Comparison of ENCODE assay signal across 13 cellular contexts in the genomic region with DNA sequence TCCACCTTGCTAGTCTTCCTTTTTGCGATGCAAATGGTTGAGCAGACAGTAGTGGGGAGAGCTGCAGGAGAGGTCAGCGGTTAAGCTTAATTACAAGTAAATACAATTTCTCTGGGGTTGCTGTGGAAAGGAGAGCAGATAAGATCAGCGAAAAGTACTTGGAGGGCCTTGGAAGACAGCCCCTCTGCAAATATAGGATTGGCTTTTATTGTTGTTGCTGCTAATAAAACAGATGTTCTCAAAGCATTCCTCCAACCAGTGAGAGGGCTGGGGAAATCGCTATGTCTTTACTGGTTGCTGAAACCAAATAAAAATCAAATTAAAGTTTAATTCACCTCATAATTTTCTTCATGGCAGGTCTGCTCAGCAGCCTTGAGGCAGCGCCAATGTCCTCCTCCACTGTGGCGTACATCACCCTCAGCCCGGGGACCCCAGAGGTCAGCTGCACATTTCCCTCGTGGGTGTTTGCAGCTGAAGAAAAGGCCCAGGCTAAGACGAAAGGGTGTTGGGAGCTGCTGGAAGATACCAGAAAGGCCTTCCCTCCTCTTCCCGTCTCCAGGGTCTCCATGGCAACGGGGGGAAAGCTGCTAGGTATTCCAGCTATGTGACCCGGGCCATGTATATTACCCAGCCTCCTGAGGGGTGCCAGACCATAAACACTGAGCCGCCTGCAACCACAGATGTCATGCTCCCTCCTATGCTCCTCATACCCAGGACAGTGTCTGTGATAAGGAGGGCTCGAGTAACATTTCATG. TPM values are rescaled to one million over a fixed set of nuclear protein-coding genes. Genes with fewer than 3 reads are reported as not detected.
DNase-seq lines count a peak whose midpoint lies in the region; ATAC-seq and TF ChIP-seq lines count a peak whose summit lies in the region.
"Had no signal": no experiment of that assay in that cellular context is flagged by ENCODE, and none has a peak within 500 bp of the region (broad histone marks: within the 10 kb centered on the region; RNA-seq: fewer than 3 reads in every experiment).

No MANE protein-coding gene starts in this region.

- POLR2A ChIA-PET in CD8-positive, alpha-beta memory T cell (lab: Charles Lee) = no interaction called here

- H3K36me3 Mint-ChIP-seq in CD8-positive, alpha-beta memory T cell = peaks cover 0 to 3% (median 0%) of the 10 kb centered on the region in 3 donors

- no peak for TF ChIP-seq POLR2A in transverse colon (IDR thresholded peaks at IDR 0.05)

- H3K36me3 ChIP-seq in transverse colon (no peaks in the 10 kb centered on the region), left lung (no peaks in the 10 kb centered on the region)
- H3K36me3 ChIP-seq in CD8-positive, alpha-beta memory T cell (ENCODE audit: insufficient read depth, low read length) = no peaks in the 10 kb centered on the region

- intact Hi-C loops in transverse colon (cut with DNase I; ENCODE audit: low total_unique reads) = no loop called here
- intact Hi-C loops in left lung (cut with DNase I) = no loop called here

- no peak overlapping the region for H3K27ac Mint-ChIP-seq in CD8-positive, alpha-beta memory T cell
- H3K27ac Mint-ChIP-seq: activated T-cell treated with anti-CD3 and anti-CD28 coated beads, Interleukin-2, amount 50 U/mL, for 72 hours had no signal

- in situ Hi-C loops in transverse colon (cut with MboI; ENCODE audit: low pct_ligation_motif_present in 1 of 4, low pct_unique_long_range_greater_than_20kb in 1 of 4, low sequenced_read_pairs in 3 of 4) = no loop called here

- no peak for ATAC-seq in left lung
- no peak for ATAC-seq in HG02884 (IDR thresholded peaks at IDR 0.05; ENCODE audit: unreplicated experiment)
- ATAC-seq: activated T-cell treated with anti-CD3 and anti-CD28 coated beads, Interleukin-2, amount 50 U/mL, for 72 hours had no signal

- H3K4me3 ChIP-seq in transverse colon (no peak overlapping the region), left lung (no peak overlapping the region)
- no peak overlapping the region for H3K4me3 ChIP-seq in CD8-positive, alpha-beta memory T cell (ENCODE audit: low read length)

- H3K4me1 ChIP-seq in transverse colon (peaks cover 5 to 49% (median 25%) of the 10 kb centered on the region in 4 donors), left lung (no peaks in the 10 kb centered on the region)
- H3K4me1 ChIP-seq in CD8-positive, alpha-beta memory T cell (ENCODE audit: insufficient read depth, low read length) = peaks cover 4% of the 10 kb centered on the region

- H3K9me3 Mint-ChIP-seq in CD8-positive, alpha-beta memory T cell = no peaks in the 10 kb centered on the region
- H3K9me3 Mint-ChIP-seq: central memory CD8-positive, alpha-beta T cell had no signal

- TF ChIP-seq EP300 in transverse colon (IDR thresholded peaks at IDR 0.05; ENCODE audit: low read depth) = no peak

- H3K4me3 Mint-ChIP-seq in CD8-positive, alpha-beta memory T cell = no peak overlapping the region
- H3K4me3 Mint-ChIP-seq: activated T-cell treated with anti-CD3 and anti-CD28 coated beads, Interleukin-2, amount 50 U/mL, for 72 hours; central memory CD8-positive, alpha-beta T cell had no signal

- peaks cover 2 to 10% (median 7%) of the 10 kb centered on the region in 3 donors for H3K4me1 Mint-ChIP-seq in CD8-positive, alpha-beta memory T cell
- H3K4me1 Mint-ChIP-seq: central memory CD8-positive, alpha-beta T cell had no signal

- 24 to 37% methylated on average over 8 to 14 of the region's 14 CpGs for WGBS in transverse colon (ENCODE audit: low coverage in 1 of 2), 2 donors

- H3K9me3 ChIP-seq in transverse colon (no peaks in the 10 kb centered on the region), left lung (no peaks in the 10 kb centered on the region)
- H3K9me3 ChIP-seq in CD8-positive, alpha-beta memory T cell (ENCODE audit: low read length) = no peaks in the 10 kb centered on the region

- CTCF ChIA-PET in CD8-positive, alpha-beta memory T cell (lab: Charles Lee) = no interaction called here

- TF ChIP-seq CTCF in VCaP (conservative IDR thresholded peaks at IDR 0.05) = no peak
- no peak for TF ChIP-seq CTCF in transverse colon (IDR thresholded peaks at IDR 0.05)
- no peak for TF ChIP-seq CTCF in left lung (IDR thresholded peaks at IDR 0.05)

- H3K27ac ChIP-seq in VCaP (peak overlapping the region; percentile 78), transverse colon (peak overlapping the region; percentile 65 to 89 (median 79)), left lung (no peak overlapping the region)
- H3K27ac ChIP-seq in CD8-positive, alpha-beta memory T cell (ENCODE audit: low read depth, low read length) = no peak overlapping the region

- DNase-seq in NCI-H1105 treated with DMSO at 0.1 percent for 48 hours (lab: John Stamatoyannopoulos, UW) = peak; percentile 62
- no peak for DNase-seq in NCI-H1105 (lab: John Stamatoyannopoulos, UW)
- DNase-seq in iPS-NIHi7 (ENCODE audit: extremely low spot score) = peak; percentile 92
- DNase-seq in transverse colon = peak; percentile 33
- DNase-seq in CD8-positive, alpha-beta memory T cell = no peak
- DNase-seq in left lung = no peak
- DNase-seq: 8988T; activated T-cell treated with anti-CD3 and anti-CD28 coated beads, Interleukin-2, amount 50 U/mL, for 72 hours; DND-41; stimulated activated naive CD4-positive, alpha-beta T cell had no signal

- H3K27me3 Mint-ChIP-seq in CD8-positive, alpha-beta memory T cell = peaks cover 9 to 63% of the 10 kb centered on the region in 2 donors

- H3K27me3 ChIP-seq in transverse colon (no peaks in the 10 kb centered on the region), left lung (peaks cover 0 to 15% of the 10 kb centered on the region in 2 donors)
- peaks cover 12% of the 10 kb centered on the region for H3K27me3 ChIP-seq in CD8-positive, alpha-beta memory T cell (ENCODE audit: insufficient read depth, low read length, poor library complexity, severe bottlenecking)

RNA-seq across cellular contexts. Expression of a gene that starts 54.6 kb away (rescaled TPM):
- 10 to 100 TPM in 3 of 4 donors, 1 to 10 TPM in 1; 6.6 to 31.8 (median 19.0) TPM for total RNA-seq in transverse colon
- 10 to 100 TPM; 12.3 to 13.5 TPM for total RNA-seq in CD8-positive, alpha-beta memory T cell
- 11.8 TPM for polyA plus RNA-seq in CD8-positive, alpha-beta memory T cell
- 10 to 100 TPM; 15.2 to 16.2 TPM for total RNA-seq in left lung

Comparison
In these comparisons a context has a peak if more than half of its experiments do, and no peak if none do; other contexts are left out.
1. DNase-seq: peak in NCI-H1105 treated with DMSO at 0.1 percent for 48 hours (single experiment), iPS-NIHi7 (single experiment) and transverse colon (single experiment); none in NCI-H1105 (single experiment), CD8-positive, alpha-beta memory T cell (0 of 5) and left lung (0 of 2).
2. H3K27ac ChIP-seq: peak in VCaP (single experiment) and transverse colon (4 of 4); none in CD8-positive, alpha-beta memory T cell (single experiment) and left lung (0 of 2).